ENCODE assay signal across 24 cellular contexts in the genomic region with DNA sequence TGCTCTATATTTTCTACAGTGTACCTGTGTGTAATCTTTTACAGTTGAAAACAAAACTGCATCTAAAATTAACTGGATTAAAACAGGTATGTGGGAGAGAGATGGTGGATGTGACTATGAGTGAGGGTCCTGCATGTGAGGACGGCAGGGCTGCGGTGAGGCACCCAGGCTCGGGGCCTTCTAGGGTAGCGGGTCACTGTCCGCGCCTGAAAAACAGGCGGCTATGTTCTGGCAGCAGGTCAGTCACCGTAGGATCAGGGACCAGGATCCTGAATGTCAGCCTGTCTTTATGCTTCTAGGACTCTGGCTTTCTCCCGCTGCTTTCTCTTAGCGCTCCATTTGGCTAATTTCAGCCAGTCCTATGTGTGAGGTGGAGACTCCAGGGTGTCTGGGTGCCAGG. TPM values are rescaled to one million over a fixed set of nuclear protein-coding genes. Genes with fewer than 3 reads are reported as not detected.
"Had no signal": no experiment of that assay in that cellular context is flagged by ENCODE, and none has a peak within 500 bp of the region (broad histone marks: within the 10 kb centered on the region; RNA-seq: fewer than 3 reads in every experiment).

No MANE protein-coding gene starts in this region.

- ATAC-seq: esophagus mucosa; left lung; natural killer cell treated with Interleukin-12 subunit alpha and Interleukin-12 subunit beta and Interleukin-15 and Interleukin-18, amount 100 ng/mL, for 72 hours; psoas muscle had no signal

- DNase-seq: cortex of kidney; dorsolateral prefrontal cortex; effector CD8-positive, alpha-beta T cell; heart right ventricle; hypothalamus; left lung; mesenchymal stem cell; midbrain; psoas muscle; retina; sigmoid colon; stimulated activated CD4-positive, alpha-beta T cell treated with anti-CD3 and anti-CD28 coated beads, Interleukin-12 subunit alpha, Interleukin-12 subunit beta, amount 100 ng/mL, for 4 hours; stimulated activated naive CD4-positive, alpha-beta T cell; stomach; substantia nigra; transverse colon had no signal

- H3K36me3 Mint-ChIP-seq: natural killer cell treated with Interleukin-12 subunit alpha and Interleukin-12 subunit beta and Interleukin-15 and Interleukin-18, amount 100 ng/mL, for 72 hours had no signal

- H3K27ac Mint-ChIP-seq: natural killer cell treated with Interleukin-12 subunit alpha and Interleukin-12 subunit beta and Interleukin-15 and Interleukin-18, amount 100 ng/mL, for 72 hours had no signal

- H3K27ac ChIP-seq: dorsolateral prefrontal cortex, left lung, neutrophil, psoas muscle, sigmoid colon, skin epidermis, stomach, thoracic aorta, transverse colon had no signal

- H3K4me3 Mint-ChIP-seq: natural killer cell treated with Interleukin-12 subunit alpha and Interleukin-12 subunit beta and Interleukin-15 and Interleukin-18, amount 100 ng/mL, for 72 hours had no signal

- H3K4me1 ChIP-seq: transverse colon had no signal

- H3K9me3 Mint-ChIP-seq: natural killer cell treated with Interleukin-12 subunit alpha and Interleukin-12 subunit beta and Interleukin-15 and Interleukin-18, amount 100 ng/mL, for 72 hours had no signal

- H3K9me3 ChIP-seq: heart right ventricle, left lung, neutrophil, psoas muscle, sigmoid colon, stomach, thoracic aorta, transverse colon had no signal

- H3K27me3 ChIP-seq: dorsolateral prefrontal cortex, heart right ventricle, left lung, sigmoid colon, stomach, transverse colon had no signal

- H3K36me3 ChIP-seq: heart right ventricle, left lung, neutrophil, sigmoid colon, stomach, thoracic aorta, transverse colon had no signal

- H3K4me3 ChIP-seq: dorsolateral prefrontal cortex, heart right ventricle, left lung, lung, psoas muscle, sigmoid colon, skin epidermis, stomach, thoracic aorta, transverse colon had no signal

RNA-seq across cellular contexts. Expression of gene TMEM40, which starts 12.6 kb away (rescaled TPM):
- total RNA-seq: frontal cortex; natural killer cell treated with Interleukin-12 subunit alpha and Interleukin-12 subunit beta and Interleukin-15 and Interleukin-18, amount 100 ng/mL, for 72 hours; osteoblast; sigmoid colon; stomach; thoracic aorta; transverse colon had no signal
